In the genomic region with DNA sequence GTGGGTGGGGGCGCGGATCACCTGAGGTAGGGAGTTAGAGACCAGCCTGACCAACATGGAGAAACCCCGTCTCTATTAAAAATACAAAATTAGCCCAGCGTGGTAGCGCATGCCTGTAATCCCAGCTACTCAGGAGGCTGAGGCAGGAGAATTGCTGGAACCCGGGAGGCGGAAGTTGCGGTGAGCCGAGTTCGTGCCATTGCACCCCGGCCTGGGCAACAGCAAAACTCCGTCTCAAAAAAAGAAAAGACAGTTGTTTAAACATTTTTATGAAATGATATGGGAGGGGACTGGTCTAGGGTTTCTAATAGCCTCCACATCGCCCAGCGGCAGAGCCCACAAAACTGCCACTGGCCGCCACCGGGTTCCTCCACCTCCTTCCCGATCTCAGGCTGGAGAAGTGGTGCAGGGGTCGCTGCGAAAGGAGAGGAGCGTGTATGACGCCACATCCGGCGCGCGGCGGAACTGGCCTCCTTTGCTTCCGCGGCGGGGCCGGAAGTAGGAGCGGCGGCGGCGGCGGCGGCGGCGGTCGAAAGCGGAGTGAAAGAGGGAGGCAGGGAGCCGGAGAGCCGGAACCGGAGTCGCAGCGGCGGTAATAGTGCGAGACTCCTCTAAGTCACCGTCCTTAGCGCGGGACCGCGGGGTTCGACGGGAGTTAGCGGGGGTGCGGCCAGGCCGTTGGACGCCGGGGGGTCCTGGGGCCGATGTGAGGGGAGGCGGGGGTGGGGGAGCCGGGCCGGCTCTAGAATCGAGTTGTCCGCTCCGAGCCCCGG, we compare ENCODE assay signal across 1 cellular context.
TF ChIP-seq lines count a peak whose summit lies in the region.

A gene (plus strand): TSS at position 492 of the 773 bp plus-strand sequence. CDS start 384 bp downstream, outside the sequence.

TF ChIP-seq in HCT116, 20 proteins besides CTCF, POLR2A, EP300 and RAD21 (continued from another document):
- TF ChIP-seq, protein P1, sequence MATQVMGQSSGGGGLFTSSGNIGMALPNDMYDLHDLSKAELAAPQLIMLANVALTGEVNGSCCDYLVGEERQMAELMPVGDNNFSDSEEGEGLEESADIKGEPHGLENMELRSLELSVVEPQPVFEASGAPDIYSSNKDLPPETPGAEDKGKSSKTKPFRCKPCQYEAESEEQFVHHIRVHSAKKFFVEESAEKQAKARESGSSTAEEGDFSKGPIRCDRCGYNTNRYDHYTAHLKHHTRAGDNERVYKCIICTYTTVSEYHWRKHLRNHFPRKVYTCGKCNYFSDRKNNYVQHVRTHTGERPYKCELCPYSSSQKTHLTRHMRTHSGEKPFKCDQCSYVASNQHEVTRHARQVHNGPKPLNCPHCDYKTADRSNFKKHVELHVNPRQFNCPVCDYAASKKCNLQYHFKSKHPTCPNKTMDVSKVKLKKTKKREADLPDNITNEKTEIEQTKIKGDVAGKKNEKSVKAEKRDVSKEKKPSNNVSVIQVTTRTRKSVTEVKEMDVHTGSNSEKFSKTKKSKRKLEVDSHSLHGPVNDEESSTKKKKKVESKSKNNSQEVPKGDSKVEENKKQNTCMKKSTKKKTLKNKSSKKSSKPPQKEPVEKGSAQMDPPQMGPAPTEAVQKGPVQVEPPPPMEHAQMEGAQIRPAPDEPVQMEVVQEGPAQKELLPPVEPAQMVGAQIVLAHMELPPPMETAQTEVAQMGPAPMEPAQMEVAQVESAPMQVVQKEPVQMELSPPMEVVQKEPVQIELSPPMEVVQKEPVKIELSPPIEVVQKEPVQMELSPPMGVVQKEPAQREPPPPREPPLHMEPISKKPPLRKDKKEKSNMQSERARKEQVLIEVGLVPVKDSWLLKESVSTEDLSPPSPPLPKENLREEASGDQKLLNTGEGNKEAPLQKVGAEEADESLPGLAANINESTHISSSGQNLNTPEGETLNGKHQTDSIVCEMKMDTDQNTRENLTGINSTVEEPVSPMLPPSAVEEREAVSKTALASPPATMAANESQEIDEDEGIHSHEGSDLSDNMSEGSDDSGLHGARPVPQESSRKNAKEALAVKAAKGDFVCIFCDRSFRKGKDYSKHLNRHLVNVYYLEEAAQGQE (IDR thresholded peaks at IDR 0.05; ENCODE audit: low read depth): no peak
- TF ChIP-seq YY1 (IDR thresholded peaks at IDR 0.05; ENCODE audit: extremely low read depth, insufficient replicate concordance, low read depth, low read length) (peak; percentile 68), CBX3 (IDR thresholded peaks at IDR 0.05; ENCODE audit: low read depth) (no peak), POLR2AphosphoS5 (IDR thresholded peaks at IDR 0.05; ENCODE audit: low read depth, low read length) (peak; percentile 99), JUND (IDR thresholded peaks at IDR 0.05) (no peak), SIN3A (IDR thresholded peaks at IDR 0.05; ENCODE audit: low read depth) (peak; percentile 75)
